In the genomic region with DNA sequence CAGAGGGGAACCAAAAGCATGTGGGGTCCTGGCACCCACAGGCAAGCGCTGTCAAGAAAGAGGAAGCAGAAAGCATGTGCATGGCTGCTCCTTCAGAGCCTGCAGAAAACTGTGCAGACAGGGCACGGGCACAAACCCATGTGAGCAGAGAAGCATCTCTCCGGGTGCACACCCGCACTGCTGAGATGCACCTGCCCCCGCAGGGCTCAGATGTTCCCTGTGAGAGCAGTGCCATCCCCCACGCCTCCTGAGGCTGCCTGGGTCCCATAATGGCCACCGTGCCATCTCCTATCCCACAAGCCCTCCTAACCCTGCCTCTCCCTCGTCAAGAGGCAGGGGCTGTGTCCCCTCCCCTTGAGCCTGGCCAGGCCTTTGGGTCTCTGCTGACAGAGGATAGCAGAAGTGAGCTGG, we compare ENCODE assay signal across 1 cellular context.
TF ChIP-seq lines count a peak whose summit lies in the region.

No MANE protein-coding gene starts in this region.

TF ChIP-seq in GM12878, 131 proteins besides CTCF, POLR2A, EP300 and RAD21 (continued from another document):
- TF ChIP-seq, protein P1, sequence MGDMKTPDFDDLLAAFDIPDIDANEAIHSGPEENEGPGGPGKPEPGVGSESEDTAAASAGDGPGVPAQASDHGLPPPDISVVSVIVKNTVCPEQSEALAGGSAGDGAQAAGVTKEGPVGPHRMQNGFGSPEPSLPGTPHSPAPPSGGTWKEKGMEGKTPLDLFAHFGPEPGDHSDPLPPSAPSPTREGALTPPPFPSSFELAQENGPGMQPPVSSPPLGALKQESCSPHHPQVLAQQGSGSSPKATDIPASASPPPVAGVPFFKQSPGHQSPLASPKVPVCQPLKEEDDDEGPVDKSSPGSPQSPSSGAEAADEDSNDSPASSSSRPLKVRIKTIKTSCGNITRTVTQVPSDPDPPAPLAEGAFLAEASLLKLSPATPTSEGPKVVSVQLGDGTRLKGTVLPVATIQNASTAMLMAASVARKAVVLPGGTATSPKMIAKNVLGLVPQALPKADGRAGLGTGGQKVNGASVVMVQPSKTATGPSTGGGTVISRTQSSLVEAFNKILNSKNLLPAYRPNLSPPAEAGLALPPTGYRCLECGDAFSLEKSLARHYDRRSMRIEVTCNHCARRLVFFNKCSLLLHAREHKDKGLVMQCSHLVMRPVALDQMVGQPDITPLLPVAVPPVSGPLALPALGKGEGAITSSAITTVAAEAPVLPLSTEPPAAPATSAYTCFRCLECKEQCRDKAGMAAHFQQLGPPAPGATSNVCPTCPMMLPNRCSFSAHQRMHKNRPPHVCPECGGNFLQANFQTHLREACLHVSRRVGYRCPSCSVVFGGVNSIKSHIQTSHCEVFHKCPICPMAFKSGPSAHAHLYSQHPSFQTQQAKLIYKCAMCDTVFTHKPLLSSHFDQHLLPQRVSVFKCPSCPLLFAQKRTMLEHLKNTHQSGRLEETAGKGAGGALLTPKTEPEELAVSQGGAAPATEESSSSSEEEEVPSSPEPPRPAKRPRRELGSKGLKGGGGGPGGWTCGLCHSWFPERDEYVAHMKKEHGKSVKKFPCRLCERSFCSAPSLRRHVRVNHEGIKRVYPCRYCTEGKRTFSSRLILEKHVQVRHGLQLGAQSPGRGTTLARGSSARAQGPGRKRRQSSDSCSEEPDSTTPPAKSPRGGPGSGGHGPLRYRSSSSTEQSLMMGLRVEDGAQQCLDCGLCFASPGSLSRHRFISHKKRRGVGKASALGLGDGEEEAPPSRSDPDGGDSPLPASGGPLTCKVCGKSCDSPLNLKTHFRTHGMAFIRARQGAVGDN (IDR thresholded peaks at IDR 0.05): peak; percentile 62; the same call in 1 of the 2 replicates
- no peak for TF ChIP-seq RELA (IDR thresholded peaks at IDR 0.05; ENCODE audit: borderline replicate concordance, partially characterized antibody)
- TF ChIP-seq EED (IDR thresholded peaks at IDR 0.05; ENCODE audit: low read depth): peak; percentile 32; the same call in 1 of the 2 replicates
- TF ChIP-seq GATAD2B (conservative IDR thresholded peaks at IDR 0.05; ENCODE audit: low read depth): peak; percentile 42; the same call in 1 of the 2 replicates
- TF ChIP-seq IKZF2 (IDR thresholded peaks at IDR 0.05): peak; percentile 18 to 24; a peak in 2 of 4 replicates
- TF ChIP-seq STAT3 (IDR thresholded peaks at IDR 0.05; ENCODE audit: low read depth, low read length): no peak
- TF ChIP-seq, protein P2, sequence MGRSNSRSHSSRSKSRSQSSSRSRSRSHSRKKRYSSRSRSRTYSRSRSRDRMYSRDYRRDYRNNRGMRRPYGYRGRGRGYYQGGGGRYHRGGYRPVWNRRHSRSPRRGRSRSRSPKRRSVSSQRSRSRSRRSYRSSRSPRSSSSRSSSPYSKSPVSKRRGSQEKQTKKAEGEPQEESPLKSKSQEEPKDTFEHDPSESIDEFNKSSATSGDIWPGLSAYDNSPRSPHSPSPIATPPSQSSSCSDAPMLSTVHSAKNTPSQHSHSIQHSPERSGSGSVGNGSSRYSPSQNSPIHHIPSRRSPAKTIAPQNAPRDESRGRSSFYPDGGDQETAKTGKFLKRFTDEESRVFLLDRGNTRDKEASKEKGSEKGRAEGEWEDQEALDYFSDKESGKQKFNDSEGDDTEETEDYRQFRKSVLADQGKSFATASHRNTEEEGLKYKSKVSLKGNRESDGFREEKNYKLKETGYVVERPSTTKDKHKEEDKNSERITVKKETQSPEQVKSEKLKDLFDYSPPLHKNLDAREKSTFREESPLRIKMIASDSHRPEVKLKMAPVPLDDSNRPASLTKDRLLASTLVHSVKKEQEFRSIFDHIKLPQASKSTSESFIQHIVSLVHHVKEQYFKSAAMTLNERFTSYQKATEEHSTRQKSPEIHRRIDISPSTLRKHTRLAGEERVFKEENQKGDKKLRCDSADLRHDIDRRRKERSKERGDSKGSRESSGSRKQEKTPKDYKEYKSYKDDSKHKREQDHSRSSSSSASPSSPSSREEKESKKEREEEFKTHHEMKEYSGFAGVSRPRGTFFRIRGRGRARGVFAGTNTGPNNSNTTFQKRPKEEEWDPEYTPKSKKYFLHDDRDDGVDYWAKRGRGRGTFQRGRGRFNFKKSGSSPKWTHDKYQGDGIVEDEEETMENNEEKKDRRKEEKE (IDR thresholded peaks at IDR 0.05): no peak
- no peak for TF ChIP-seq POLR2AphosphoS5 (IDR thresholded peaks at IDR 0.05; ENCODE audit: low read length)
- TF ChIP-seq HDGF (IDR thresholded peaks at IDR 0.05): peak; percentile 69; the same call in 1 of the 2 replicates
- TF ChIP-seq MAX (IDR thresholded peaks at IDR 0.05; ENCODE audit: low read depth, low read length): peak; percentile 70; the same call in 1 of the 2 replicates
- 0 out of 2 replicates have a peak, but pooled peaks have one; percentile 30 for TF ChIP-seq IRF4 (IDR thresholded peaks at IDR 0.05; ENCODE audit: low read depth, low read length)
- TF ChIP-seq MEF2B (IDR thresholded peaks at IDR 0.05; ENCODE audit: partially characterized antibody, poor library complexity, severe bottlenecking): peak; percentile 28
- TF ChIP-seq BHLHE40 (IDR thresholded peaks at IDR 0.05; ENCODE audit: borderline replicate concordance in 1 of 2, low read depth in 2 of 2, low read length in 1 of 2): peak; percentile 63 to 85
- TF ChIP-seq DPF2 (IDR thresholded peaks at IDR 0.05): 0 out of 2 replicates have a peak, but pooled peaks have one; percentile 33
- peak; percentile 13 for TF ChIP-seq USF1 (IDR thresholded peaks at IDR 0.05; ENCODE audit: borderline replicate concordance, extremely low read length, insufficient read depth, low read depth, low read length)
- TF ChIP-seq PAX5 (IDR thresholded peaks at IDR 0.05; ENCODE audit: borderline replicate concordance, low read depth, low read length): peak; percentile 38; the same call in 1 of the 2 replicates
- no peak for TF ChIP-seq ZNF384 (IDR thresholded peaks at IDR 0.05; ENCODE audit: borderline replicate concordance, low read depth, low read length)
- peak; percentile 62 for TF ChIP-seq SPI1 (IDR thresholded peaks at IDR 0.05; ENCODE audit: borderline replicate concordance, insufficient read depth, low read depth, low read length)
- TF ChIP-seq FOXK2 (IDR thresholded peaks at IDR 0.05): peak; percentile 34; the same call in 1 of the 2 replicates
- no peak for TF ChIP-seq PAX8 (IDR thresholded peaks at IDR 0.05)
- TF ChIP-seq RELB (IDR thresholded peaks at IDR 0.05; ENCODE audit: low read depth): 0 out of 2 replicates have a peak, but pooled peaks have one; percentile 5
- 0 out of 2 replicates have a peak, but pooled peaks have one; percentile 15 for TF ChIP-seq CBFB (IDR thresholded peaks at IDR 0.05; ENCODE audit: low read depth)
- TF ChIP-seq ATF7 (IDR thresholded peaks at IDR 0.05; ENCODE audit: low read depth): 0 out of 2 replicates have a peak, but pooled peaks have one; percentile 26
